Comparison of ENCODE assay signal across 8 cellular contexts in the genomic region with DNA sequence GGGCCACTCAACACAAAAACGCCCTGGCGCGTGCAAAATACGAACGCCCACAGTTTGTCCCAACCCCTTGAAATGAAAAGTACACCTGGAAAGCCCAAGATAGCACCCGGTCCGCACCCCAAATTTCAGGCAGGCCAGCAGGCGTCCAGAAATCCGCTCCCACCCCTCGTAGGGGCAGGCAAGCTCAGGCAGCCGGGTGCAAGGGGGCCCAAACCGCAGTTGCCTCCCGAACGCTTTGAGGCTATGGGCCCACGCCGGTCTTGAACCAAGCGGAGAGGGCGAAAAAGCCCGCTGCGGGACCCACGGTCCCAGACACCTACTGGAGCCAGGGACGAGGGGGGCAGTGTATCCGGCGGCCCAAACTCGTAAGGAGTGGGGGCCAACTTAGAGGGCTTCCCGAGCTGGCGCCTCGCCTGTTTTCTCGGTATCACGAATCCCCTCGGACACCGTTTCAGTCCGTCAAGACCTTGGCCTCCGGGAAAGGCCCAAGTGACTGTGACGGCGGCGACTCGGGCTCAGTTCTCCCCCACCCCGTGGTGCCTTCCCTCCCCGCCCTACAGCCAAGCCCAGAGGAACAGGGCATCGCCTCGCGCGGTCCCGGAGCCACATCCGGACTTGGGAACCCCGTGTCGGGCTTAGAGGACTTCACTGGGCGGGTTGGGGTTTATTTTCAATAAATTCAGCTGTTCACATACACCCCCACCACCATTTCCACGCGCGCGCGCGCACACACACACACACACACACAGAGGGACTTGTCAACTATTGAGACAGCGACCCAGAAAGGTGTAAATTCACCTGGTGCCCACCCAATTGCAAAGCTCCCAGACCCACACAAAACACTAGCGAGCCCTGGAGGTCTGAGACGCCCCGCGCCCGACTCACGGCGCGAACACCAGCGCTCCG. TPM values are rescaled to one million over a fixed set of nuclear protein-coding genes. Genes with fewer than 3 reads are reported as not detected.
DNase-seq lines count a peak whose midpoint lies in the region; ATAC-seq and TF ChIP-seq lines count a peak whose summit lies in the region.

No MANE protein-coding gene starts in this region.

- DNase-seq in HAP-1 (ENCODE audit: low spot score in 2 of 2) (no peak), smooth muscle cell (lab: John Stamatoyannopoulos, UW; ENCODE audit: unreplicated experiment) (no peak), SW480 (ENCODE audit: low spot score) (no peak), AG08396 (ENCODE audit: low spot score) (no peak)
- DNase-seq in activated T-cell treated with anti-CD3 and anti-CD28 coated beads, Interleukin-2, amount 50 U/mL, for 48 hours = peak; percentile 22 to 26

- H3K36me3 ChIP-seq in HAP-1 (replicated peaks) (no peaks in the 10 kb centered on the region), smooth muscle cell (ENCODE audit: low read depth) (no peaks in the 10 kb centered on the region)

- in situ Hi-C loops in HAP-1 (cut with MboI; ENCODE audit: low sequenced_read_pairs) = no loop called here

- H3K9me3 ChIP-seq in HAP-1 (no peaks in the 10 kb centered on the region), smooth muscle cell (replicated peaks; ENCODE audit: low read depth) (no peaks in the 10 kb centered on the region)

- WGBS in smooth muscle cell (ENCODE audit: low lambda C conversion rate) = 3% methylated on average over 63 of the region's 66 CpGs

- no peaks in the 10 kb centered on the region for H4K20me1 ChIP-seq in smooth muscle cell (ENCODE audit: low read depth)

- H3K4me2 ChIP-seq in smooth muscle cell = peak overlapping the region; percentile 95

- H3K4me3 ChIP-seq in HAP-1 (peak overlapping the region; percentile 28), iPS-11a (ENCODE audit: low read depth, low read length) (peak overlapping the region; percentile 20), smooth muscle cell (peak overlapping the region; percentile 62)

- no peak overlapping the region for H3K27ac ChIP-seq in smooth muscle cell (ENCODE audit: low read depth)

- ATAC-seq in HG03097 (IDR thresholded peaks at IDR 0.05; ENCODE audit: low FRiP score, unreplicated experiment) (no peak), HG03196 (IDR thresholded peaks at IDR 0.05; ENCODE audit: unreplicated experiment) (no peak)

- H3K4me1 ChIP-seq in HAP-1 = peaks cover 12% of the 10 kb centered on the region
- H3K4me1 ChIP-seq in smooth muscle cell (ENCODE audit: low read depth) = peaks cover 10% of the 10 kb centered on the region

- H3K79me2 ChIP-seq in smooth muscle cell (ENCODE audit: low read depth) = no peaks in the 10 kb centered on the region

- TF ChIP-seq CTCF in smooth muscle cell (IDR thresholded peaks at IDR 0.05; ENCODE audit: borderline replicate concordance, insufficient read depth, poor library complexity, severe bottlenecking) = peak; percentile 3

- H3F3A ChIP-seq in smooth muscle cell (ENCODE audit: low read depth) = no peaks in the 10 kb centered on the region

- H3K27me3 ChIP-seq in HAP-1 (ENCODE audit: low read depth) (no peaks in the 10 kb centered on the region), smooth muscle cell (ENCODE audit: low read depth) (peaks cover 92% of the 10 kb centered on the region)

- H2AFZ ChIP-seq in smooth muscle cell (ENCODE audit: low read depth) = peak overlapping the region; percentile 82

- no peak overlapping the region for H3K9ac ChIP-seq in smooth muscle cell (ENCODE audit: low read depth)

RNA-seq across cellular contexts. Expression of a gene that starts 6.2 kb away (rescaled TPM):
- 2.0 and 12.5 TPM in 2 replicates for total RNA-seq in smooth muscle cell
- polyA plus RNA-seq in smooth muscle cell = 0.47 and 0.73 TPM in 2 replicates

Comparison
In these comparisons a context has a peak if more than half of its experiments do, and no peak if none do; other contexts are left out.
1. DNase-seq: peak in activated T-cell treated with anti-CD3 and anti-CD28 coated beads, Interleukin-2, amount 50 U/mL, for 48 hours (2 of 2); none in HAP-1 (0 of 2), smooth muscle cell (single experiment), SW480 (single experiment) and AG08396 (single experiment).
2. Peak in every context shown above with its lines, with median percentiles within 50 percentile points of each other: H3K4me3 ChIP-seq.